In the genomic region with DNA sequence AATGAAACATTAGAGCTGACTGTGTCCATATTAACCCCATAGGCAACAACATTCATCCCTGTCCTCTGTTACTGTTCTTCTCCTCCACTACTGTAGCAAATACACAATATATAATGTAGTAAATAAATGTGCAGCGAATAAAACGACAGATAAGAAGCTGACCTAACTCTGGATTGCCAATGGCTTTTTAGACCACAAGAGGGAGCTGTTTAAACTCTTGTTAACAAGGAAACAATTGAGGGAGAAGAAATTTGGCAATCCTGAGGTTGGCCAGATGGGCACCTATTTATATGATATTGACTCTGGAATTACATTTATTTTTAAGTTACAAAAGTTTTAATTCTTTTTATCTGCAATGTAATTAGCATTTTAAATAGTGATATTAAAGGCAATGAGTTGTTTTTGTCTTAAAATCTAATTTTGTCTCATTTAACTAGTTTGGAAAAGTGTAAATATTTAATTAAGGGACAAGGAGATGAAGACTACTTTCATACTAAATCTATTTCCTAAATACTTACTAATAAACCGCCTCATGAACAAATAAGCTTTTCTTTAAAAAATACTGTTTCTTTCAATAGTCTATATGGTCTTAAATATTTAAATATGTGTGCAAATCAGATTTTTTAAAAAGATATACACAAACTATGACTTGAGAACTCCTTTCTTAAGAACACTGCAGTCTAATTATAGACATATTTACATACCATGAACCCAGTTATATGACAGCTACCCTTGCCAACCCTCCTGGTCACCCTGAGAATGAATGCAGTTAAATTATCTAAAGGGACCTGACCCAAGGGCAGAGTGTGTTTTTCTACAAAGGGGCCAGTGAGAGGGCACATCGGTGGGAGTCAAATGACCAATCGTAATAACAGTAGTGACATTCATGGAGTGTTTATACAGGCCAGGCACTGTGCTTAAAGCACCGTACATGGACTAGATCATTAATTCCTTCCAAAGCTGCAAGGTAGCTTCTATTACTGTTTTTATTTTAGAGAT, we compare ENCODE assay signal across 9 cellular contexts. TPM values are rescaled to one million over a fixed set of nuclear protein-coding genes. Genes with fewer than 3 reads are reported as not detected.
DNase-seq lines count a peak whose midpoint lies in the region; ATAC-seq and TF ChIP-seq lines count a peak whose summit lies in the region.
"Had no signal": no experiment of that assay in that cellular context is flagged by ENCODE, and none has a peak within 500 bp of the region (broad histone marks: within the 10 kb centered on the region; RNA-seq: fewer than 3 reads in every experiment).

No MANE protein-coding gene starts in this region.

- in situ Hi-C loops in GM13976 (cut with MboI; ENCODE audit: low sequenced_read_pairs, unreplicated experiment): no loop called here

- no peak overlapping the region for H3K4me3 ChIP-seq in BLaER1
- no peak overlapping the region for H3K4me3 ChIP-seq in breast epithelium
- H3K4me3 ChIP-seq in tibial artery: no peak overlapping the region

- no peak overlapping the region for H3K27ac ChIP-seq in BLaER1
- no peak overlapping the region for H3K27ac ChIP-seq in breast epithelium
- H3K27ac ChIP-seq in tibial artery: no peak overlapping the region

- DNase-seq in GM13976 (ENCODE audit: low spot score) (peak; percentile 63), HT-29 (ENCODE audit: low spot score) (peak; percentile 78), NCI-H82 (lab: John Stamatoyannopoulos, UW) (peak; percentile 91), breast epithelium (ENCODE audit: low spot score in 2 of 2) (no peak), kidney tubule cell (ENCODE audit: low spot score) (peak; percentile 80), tibial artery (no peak)

- H3K36me3 ChIP-seq in BLaER1: no peaks in the 10 kb centered on the region
- H3K36me3 ChIP-seq in breast epithelium: no peaks in the 10 kb centered on the region
- H3K36me3 ChIP-seq in tibial artery: no peaks in the 10 kb centered on the region

- no peaks in the 10 kb centered on the region for H4K20me1 ChIP-seq in BLaER1

- TF ChIP-seq CTCF in GM13976 (IDR thresholded peaks at IDR 0.05; ENCODE audit: borderline replicate concordance, control extremely low read depth, extremely low read depth, insufficient read depth, missing control alignments) (peak; percentile 59), breast epithelium (IDR thresholded peaks at IDR 0.05) (peak; percentile 69 to 77 (median 76)), tibial artery (IDR thresholded peaks at IDR 0.05) (peak; percentile 81 to 82)

- H3K27me3 ChIP-seq in BLaER1 (no peaks in the 10 kb centered on the region), breast epithelium (no peaks in the 10 kb centered on the region), tibial artery (no peaks in the 10 kb centered on the region)

- H3K9ac ChIP-seq in BLaER1: no peak overlapping the region

- intact Hi-C loops in breast epithelium (cut with DNase I; ENCODE audit: low total_unique reads): no loop called here
- intact Hi-C loops in tibial artery (cut with DNase I; ENCODE audit: low total_unique reads): loop anchor here (2.0 kb wide), 1 partner anchor 238 kb away; no protein-coding TSS in a partner anchor

- H3K4me1 ChIP-seq in BLaER1 (peaks cover 31% of the 10 kb centered on the region), breast epithelium (peaks cover 0 to 3% of the 10 kb centered on the region in 2 donors), tibial artery (no peaks in the 10 kb centered on the region)

- TF ChIP-seq POLR2A in breast epithelium (IDR thresholded peaks at IDR 0.05): no peak

- peak overlapping the region; percentile 23 for H3K4me2 ChIP-seq in BLaER1

- no peak for ATAC-seq in HG02763 (IDR thresholded peaks at IDR 0.05; ENCODE audit: unreplicated experiment)
- ATAC-seq: T-cell had no signal

- peaks cover 9% of the 10 kb centered on the region for H3K9me3 ChIP-seq in BLaER1
- H3K9me3 ChIP-seq in breast epithelium: no peaks in the 10 kb centered on the region
- no peaks in the 10 kb centered on the region for H3K9me3 ChIP-seq in tibial artery

RNA-seq across cellular contexts. Expression of a gene that starts 52.9 kb away (rescaled TPM):
- total RNA-seq in HT-29 (2014; rRNA removed; shearing (Covaris generic)): 3.7 and 6.5 TPM in 2 replicates
- 10 to 100 TPM; 20.0 to 28.1 (median 27.5) TPM for total RNA-seq in breast epithelium

Comparison
In these comparisons a context has a peak if more than half of its experiments do, and no peak if none do; other contexts are left out.
1. DNase-seq: peak in GM13976 (single experiment), HT-29 (single experiment), NCI-H82 (single experiment) and kidney tubule cell (single experiment); none in breast epithelium (0 of 2) and tibial artery (0 of 2).
2. Peak in every context shown above with its lines, with median percentiles within 50 percentile points of each other: CTCF ChIP-seq.